Comparison of ENCODE assay signal across 8 cellular contexts in the genomic region with DNA sequence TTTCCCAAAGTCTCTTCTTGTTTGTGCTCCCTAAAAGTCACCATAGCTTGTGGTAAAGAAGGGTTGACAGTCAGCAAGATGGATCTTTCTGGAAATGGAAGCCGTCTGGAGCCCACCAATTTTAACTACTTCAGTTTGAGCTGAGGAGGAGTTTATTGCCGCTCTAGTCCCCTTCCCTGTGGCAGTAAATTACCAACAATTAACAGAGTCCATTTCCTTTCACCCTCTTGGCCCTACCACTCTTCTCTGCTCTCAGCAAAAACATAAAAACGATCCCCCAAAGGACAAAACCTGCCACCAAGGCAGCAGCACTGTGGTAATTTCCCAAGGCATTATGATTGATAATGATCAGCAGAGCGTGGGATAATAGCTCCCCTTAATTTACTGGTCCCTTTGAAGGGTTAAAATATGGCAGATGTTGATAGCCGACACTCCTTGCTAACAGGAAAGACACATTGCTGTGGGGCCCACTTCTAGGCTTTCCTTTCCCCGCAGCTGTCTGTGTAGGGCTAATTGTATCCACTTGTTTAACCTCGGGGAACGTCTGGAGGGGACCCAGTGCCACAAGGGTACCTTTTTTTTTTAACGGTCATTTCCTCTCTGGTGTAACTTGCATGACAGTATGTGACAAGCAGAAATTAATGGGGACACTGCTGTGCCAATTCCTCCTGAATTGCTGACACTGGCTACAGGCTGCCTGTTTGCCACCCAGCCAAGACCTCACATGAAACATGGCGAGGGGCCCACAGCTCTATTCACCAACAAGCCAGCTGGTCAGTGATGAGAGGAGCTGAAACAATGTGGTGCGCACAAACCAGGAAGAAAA.
DNase-seq lines count a peak whose midpoint lies in the region; ATAC-seq, FAIRE-seq and TF ChIP-seq lines count a peak whose summit lies in the region.
"Had no signal": no experiment of that assay in that cellular context is flagged by ENCODE, and none has a peak within 500 bp of the region (broad histone marks: within the 10 kb centered on the region; RNA-seq: fewer than 3 reads in every experiment).

No MANE protein-coding gene starts in this region.

- no peak overlapping the region for H3K4me2 ChIP-seq in astrocyte (ENCODE audit: low read length)

- H3K9me3 ChIP-seq in astrocyte (ENCODE audit: insufficient read depth, low read depth, low read length), result no peaks in the 10 kb centered on the region
- H3K9me3 ChIP-seq: psoas muscle had no signal

- H3K4me1 ChIP-seq in astrocyte (ENCODE audit: insufficient read depth, low read length), result peaks cover 45% of the 10 kb centered on the region
- H3K4me1 ChIP-seq: psoas muscle had no signal

- no peaks in the 10 kb centered on the region for H3K36me3 ChIP-seq in astrocyte (ENCODE audit: insufficient read depth, low read length)

- H3K9ac ChIP-seq in astrocyte (ENCODE audit: low read length), result no peak overlapping the region

- no peak for ATAC-seq in HG03469 (IDR thresholded peaks at IDR 0.05; ENCODE audit: unreplicated experiment)
- no peak for ATAC-seq in HG03025 (IDR thresholded peaks at IDR 0.05; ENCODE audit: low FRiP score, unreplicated experiment)

- H3K4me1 Mint-ChIP-seq in astrocyte (ENCODE audit: low read depth, unreplicated experiment), result peaks cover 48% of the 10 kb centered on the region

- no peaks in the 10 kb centered on the region for H3K27me3 Mint-ChIP-seq in astrocyte (ENCODE audit: low read depth, unreplicated experiment)

- peak overlapping the region; percentile 96 for H3K27ac ChIP-seq in astrocyte (ENCODE audit: low read depth, low read length)
- H3K27ac ChIP-seq: psoas muscle had no signal

- no peaks in the 10 kb centered on the region for H3K9me3 Mint-ChIP-seq in astrocyte (ENCODE audit: unreplicated experiment)

- H3K79me2 ChIP-seq in astrocyte (ENCODE audit: insufficient read depth, low read length), result peaks cover 70% of the 10 kb centered on the region

- FAIRE-seq in GM18507 (lab: Jason Lieb, UNC) (peak; percentile 24), astrocyte (lab: Jason Lieb, UNC) (no peak)

- peaks cover 4% of the 10 kb centered on the region for H4K20me1 ChIP-seq in astrocyte (ENCODE audit: insufficient read depth, low read length)

- no peaks in the 10 kb centered on the region for H3K27me3 ChIP-seq in astrocyte (ENCODE audit: insufficient read depth, low read length)

- H3K36me3 Mint-ChIP-seq in astrocyte (ENCODE audit: low read depth, unreplicated experiment), result peaks cover 27% of the 10 kb centered on the region

- no peak overlapping the region for H2AFZ ChIP-seq in astrocyte (ENCODE audit: low read depth, low read length)

- DNase-seq in GM18507 (ENCODE audit: extremely low spot score, insufficient read length, low read depth) (no peak), NCI-H1105 (lab: John Stamatoyannopoulos, UW) (peak; percentile 55), astrocyte (ENCODE audit: low read depth) (no peak), nucleus accumbens (lab: John Stamatoyannopoulos, UW) (peak in 52 of 56 donors; percentile 7 to 81 (median 52)), DMS79 treated with DMSO at 0.1 percent for 48 hours (lab: John Stamatoyannopoulos, UW) (no peak)
- DNase-seq: psoas muscle had no signal

- H3K27ac Mint-ChIP-seq in astrocyte (ENCODE audit: unreplicated experiment), result no peak overlapping the region

- H3K4me3 Mint-ChIP-seq in astrocyte (ENCODE audit: unreplicated experiment), result peak overlapping the region; percentile 17

- TF ChIP-seq CTCF in astrocyte (IDR thresholded peaks at IDR 0.05; ENCODE audit: insufficient read depth, low read depth, low read length), result no peak

- H3K4me3 ChIP-seq in astrocyte (ENCODE audit: insufficient read depth, low read depth, low read length), result no peak overlapping the region
- H3K4me3 ChIP-seq: psoas muscle had no signal

Comparison
In these comparisons a context has a peak if more than half of its experiments do, and no peak if none do; other contexts are left out.
1. DNase-seq: peak in NCI-H1105 (single experiment) and nucleus accumbens (52 of 56); none in GM18507 (single experiment), astrocyte (single experiment) and DMS79 treated with DMSO at 0.1 percent for 48 hours (single experiment).